2 cellular contexts compared by ENCODE assay signal in the genomic region with DNA sequence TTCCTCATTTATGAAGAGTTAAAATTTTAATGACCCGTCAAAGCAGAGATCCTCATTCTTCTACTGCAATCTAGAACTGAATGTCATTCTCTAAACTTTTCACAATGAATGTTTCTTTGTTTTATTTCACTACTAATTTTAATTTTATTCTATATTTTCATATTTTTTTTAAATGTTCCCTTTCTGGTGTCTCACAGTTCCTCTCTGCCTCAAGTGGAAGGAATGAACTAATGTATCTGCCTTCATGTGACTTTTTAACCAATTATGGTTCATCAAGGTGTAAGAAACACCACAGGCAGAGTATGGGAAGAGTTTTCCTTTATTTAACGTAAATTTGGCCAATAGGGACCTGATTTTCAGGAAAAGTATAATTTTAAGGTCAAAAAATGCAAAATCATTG.
TF ChIP-seq lines count a peak whose summit lies in the region.

No MANE protein-coding gene starts in this region.

TF ChIP-seq in SK-N-SH, 30 proteins besides CTCF, POLR2A, EP300 and RAD21 (continued from another document):
- TF ChIP-seq RXRA (IDR thresholded peaks at IDR 0.05; ENCODE audit: borderline replicate concordance, low read depth) (no peak), FOXM1 (IDR thresholded peaks at IDR 0.05; ENCODE audit: low read depth) (no peak), MXI1 (IDR thresholded peaks at IDR 0.05; ENCODE audit: low read depth, low read length) (no peak), CHD2 (IDR thresholded peaks at IDR 0.05; ENCODE audit: low read length, partially characterized antibody) (no peak)

TF ChIP-seq in SK-N-SH treated with all-trans-retinoic acid at 6 μM for 48 hours, 23 proteins besides CTCF, POLR2A, EP300 and RAD21 (continued from another document):
- TF ChIP-seq, protein P1, sequence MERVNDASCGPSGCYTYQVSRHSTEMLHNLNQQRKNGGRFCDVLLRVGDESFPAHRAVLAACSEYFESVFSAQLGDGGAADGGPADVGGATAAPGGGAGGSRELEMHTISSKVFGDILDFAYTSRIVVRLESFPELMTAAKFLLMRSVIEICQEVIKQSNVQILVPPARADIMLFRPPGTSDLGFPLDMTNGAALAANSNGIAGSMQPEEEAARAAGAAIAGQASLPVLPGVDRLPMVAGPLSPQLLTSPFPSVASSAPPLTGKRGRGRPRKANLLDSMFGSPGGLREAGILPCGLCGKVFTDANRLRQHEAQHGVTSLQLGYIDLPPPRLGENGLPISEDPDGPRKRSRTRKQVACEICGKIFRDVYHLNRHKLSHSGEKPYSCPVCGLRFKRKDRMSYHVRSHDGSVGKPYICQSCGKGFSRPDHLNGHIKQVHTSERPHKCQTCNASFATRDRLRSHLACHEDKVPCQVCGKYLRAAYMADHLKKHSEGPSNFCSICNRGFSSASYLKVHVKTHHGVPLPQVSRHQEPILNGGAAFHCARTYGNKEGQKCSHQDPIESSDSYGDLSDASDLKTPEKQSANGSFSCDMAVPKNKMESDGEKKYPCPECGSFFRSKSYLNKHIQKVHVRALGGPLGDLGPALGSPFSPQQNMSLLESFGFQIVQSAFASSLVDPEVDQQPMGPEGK (CRISPR knock-in tag; IDR thresholded peaks at IDR 0.05; ENCODE audit: borderline replicate concordance), result no peak
- TF ChIP-seq, protein P2, sequence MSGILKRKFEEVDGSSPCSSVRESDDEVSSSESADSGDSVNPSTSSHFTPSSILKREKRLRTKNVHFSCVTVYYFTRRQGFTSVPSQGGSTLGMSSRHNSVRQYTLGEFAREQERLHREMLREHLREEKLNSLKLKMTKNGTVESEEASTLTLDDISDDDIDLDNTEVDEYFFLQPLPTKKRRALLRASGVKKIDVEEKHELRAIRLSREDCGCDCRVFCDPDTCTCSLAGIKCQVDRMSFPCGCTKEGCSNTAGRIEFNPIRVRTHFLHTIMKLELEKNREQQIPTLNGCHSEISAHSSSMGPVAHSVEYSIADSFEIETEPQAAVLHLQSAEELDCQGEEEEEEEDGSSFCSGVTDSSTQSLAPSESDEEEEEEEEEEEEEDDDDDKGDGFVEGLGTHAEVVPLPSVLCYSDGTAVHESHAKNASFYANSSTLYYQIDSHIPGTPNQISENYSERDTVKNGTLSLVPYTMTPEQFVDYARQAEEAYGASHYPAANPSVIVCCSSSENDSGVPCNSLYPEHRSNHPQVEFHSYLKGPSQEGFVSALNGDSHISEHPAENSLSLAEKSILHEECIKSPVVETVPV (CRISPR knock-in tag; IDR thresholded peaks at IDR 0.05), result no peak
- TF ChIP-seq ZNF70 (CRISPR knock-in tag; IDR thresholded peaks at IDR 0.05) (no peak), TSHZ2 (CRISPR knock-in tag; IDR thresholded peaks at IDR 0.05) (no peak), ZNF565 (CRISPR knock-in tag; conservative IDR thresholded peaks at IDR 0.05; ENCODE audit: low read depth) (no peak), OSR1 (CRISPR knock-in tag; IDR thresholded peaks at IDR 0.05) (no peak), SNAI2 (CRISPR knock-in tag; IDR thresholded peaks at IDR 0.05) (no peak), PPARA (CRISPR knock-in tag; IDR thresholded peaks at IDR 0.05; ENCODE audit: borderline replicate concordance) (no peak), ZNF8 (CRISPR knock-in tag; IDR thresholded peaks at IDR 0.05) (no peak), ZFP30 (CRISPR knock-in tag; IDR thresholded peaks at IDR 0.05) (no peak), TOX (CRISPR knock-in tag; IDR thresholded peaks at IDR 0.05; ENCODE audit: borderline replicate concordance) (no peak)
- TF ChIP-seq, protein P3, sequence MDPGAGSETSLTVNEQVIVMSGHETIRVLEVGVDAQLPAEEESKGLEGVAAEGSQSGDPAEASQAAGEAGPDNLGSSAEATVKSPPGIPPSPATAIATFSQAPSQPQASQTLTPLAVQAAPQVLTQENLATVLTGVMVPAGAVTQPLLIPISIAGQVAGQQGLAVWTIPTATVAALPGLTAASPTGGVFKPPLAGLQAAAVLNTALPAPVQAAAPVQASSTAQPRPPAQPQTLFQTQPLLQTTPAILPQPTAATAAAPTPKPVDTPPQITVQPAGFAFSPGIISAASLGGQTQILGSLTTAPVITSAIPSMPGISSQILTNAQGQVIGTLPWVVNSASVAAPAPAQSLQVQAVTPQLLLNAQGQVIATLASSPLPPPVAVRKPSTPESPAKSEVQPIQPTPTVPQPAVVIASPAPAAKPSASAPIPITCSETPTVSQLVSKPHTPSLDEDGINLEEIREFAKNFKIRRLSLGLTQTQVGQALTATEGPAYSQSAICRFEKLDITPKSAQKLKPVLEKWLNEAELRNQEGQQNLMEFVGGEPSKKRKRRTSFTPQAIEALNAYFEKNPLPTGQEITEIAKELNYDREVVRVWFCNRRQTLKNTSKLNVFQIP (CRISPR knock-in tag; IDR thresholded peaks at IDR 0.05; ENCODE audit: borderline replicate concordance, low read depth), result no peak
